8 cellular contexts compared by ENCODE assay signal in genomic region chr11:35139883-35140282, GRCh38. TPM values are rescaled to one million over a fixed set of nuclear protein-coding genes. Genes with fewer than 3 reads are reported as not detected.
DNase-seq lines count a peak whose midpoint lies in the region; ATAC-seq, FAIRE-seq and TF ChIP-seq lines count a peak whose summit lies in the region.

No MANE protein-coding gene starts in this region.

- no peak overlapping the region for H2AFZ ChIP-seq in SK-N-SH (ENCODE audit: low read depth)

- H3K9ac ChIP-seq in SK-N-SH: peak overlapping the region; percentile 99

- H3K27me3 ChIP-seq in SK-N-SH (ENCODE audit: insufficient read depth) (no peaks in the 10 kb centered on the region), sigmoid colon (no peaks in the 10 kb centered on the region)

- H3K36me3 ChIP-seq in SK-N-SH (replicated peaks in 1 of 2; ENCODE audit: control insufficient read depth in 1 of 2, insufficient read depth in 2 of 2, low read length in 1 of 2): peaks cover 0 to 14% of the 10 kb centered on the region in 2 experiments
- no peaks in the 10 kb centered on the region for H3K36me3 ChIP-seq in sigmoid colon

- DNase-seq in GM12892 (ENCODE audit: insufficient read length) (no peak), SK-N-SH (no peak), fibroblast of the aortic adventitia (ENCODE audit: low read depth) (peak; percentile 44), sigmoid colon (no peak), cortex of kidney (lab: John Stamatoyannopoulos, UW) (no peak)
- DNase-seq in stimulated activated CD4-positive, alpha-beta T cell treated with anti-CD3 and anti-CD28 coated beads, Interleukin-4, amount 100 ng/mL, for 24 hours: no peak

- POLR2A ChIA-PET in SK-N-SH (lab: Yijun Ruan, JAX): no interaction called here

- H4K20me1 ChIP-seq in SK-N-SH (ENCODE audit: insufficient read depth): peaks cover 37% of the 10 kb centered on the region

- ATAC-seq in HG03095 (IDR thresholded peaks at IDR 0.05; ENCODE audit: unreplicated experiment) (no peak), HG03097 (IDR thresholded peaks at IDR 0.05; ENCODE audit: low FRiP score, unreplicated experiment) (no peak)

- H3K79me2 ChIP-seq in SK-N-SH (ENCODE audit: insufficient read depth): peaks cover 67% of the 10 kb centered on the region

- H3K4me1 ChIP-seq in SK-N-SH (ENCODE audit: control insufficient read depth in 1 of 2, insufficient read depth in 2 of 2, low read depth in 1 of 2, low read length in 1 of 2): peaks cover 24% of the 10 kb centered on the region in 2 experiments; a peak in 3 of 4 replicates
- peaks cover 0 to 62% (median 54%) of the 10 kb centered on the region in 4 donors for H3K4me1 ChIP-seq in sigmoid colon

- peak overlapping the region in 1 of 2 experiments; percentile 80; a peak in 2 of 4 replicates for H3K27ac ChIP-seq in SK-N-SH (ENCODE audit: low read depth in 2 of 2, low read length in 1 of 2)
- H3K27ac ChIP-seq in sigmoid colon: peak overlapping the region; percentile 81 to 94 (median 92)

- H3K9me3 ChIP-seq in SK-N-SH: no peaks in the 10 kb centered on the region
- no peaks in the 10 kb centered on the region for H3K9me3 ChIP-seq in sigmoid colon

- 0 out of 2 replicates have a peak, but pooled peaks have one; percentile 36 for TF ChIP-seq POLR2A in GM12892 (IDR thresholded peaks at IDR 0.05; ENCODE audit: low read depth, low read length)
- no peak for TF ChIP-seq POLR2A in sigmoid colon (IDR thresholded peaks at IDR 0.05)

- H3K9me2 ChIP-seq in SK-N-SH: no peaks in the 10 kb centered on the region

- no peak for FAIRE-seq in GM12892 (lab: Jason Lieb, UNC)

- TF ChIP-seq EP300 in SK-N-SH (IDR thresholded peaks at IDR 0.05; ENCODE audit: borderline replicate concordance in 1 of 2, low read depth in 1 of 2, low read length in 1 of 2): no peak
- TF ChIP-seq EP300 in sigmoid colon (IDR thresholded peaks at IDR 0.05): no peak

- peak overlapping the region; percentile 88 for H3K4me2 ChIP-seq in SK-N-SH

- TF ChIP-seq CTCF in SK-N-SH (IDR thresholded peaks at IDR 0.05): no peak
- no peak for TF ChIP-seq CTCF in fibroblast of the aortic adventitia (IDR thresholded peaks at IDR 0.05; ENCODE audit: insufficient read depth, low read length)
- no peak for TF ChIP-seq CTCF in sigmoid colon (IDR thresholded peaks at IDR 0.05)

- H3F3A ChIP-seq in SK-N-SH (replicated peaks; ENCODE audit: insufficient read depth): peaks cover 45% of the 10 kb centered on the region

- CTCF ChIA-PET in SK-N-SH (lab: Yijun Ruan, JAX): interaction anchor here (0.8 to 2.1 kb wide), 9 partner anchors 9 to 252 kb away, joined by 3 to 6 read pairs (median 3); no protein-coding TSS in a partner anchor

- WGBS in SK-N-SH (ENCODE audit: low lambda C conversion rate): 53% methylated on average over 4 of the region's 4 CpGs
- WGBS in sigmoid colon, 2 donors: 2 to 5% methylated on average over 4 of the region's 4 CpGs

- TF ChIP-seq RAD21 in SK-N-SH (IDR thresholded peaks at IDR 0.05; ENCODE audit: low read length): no peak

- intact Hi-C loops in sigmoid colon (cut with DNase I): loop anchor here (2.0 to 10.0 kb wide), 5 partner anchors 38 to 225 kb away; partner anchors contain the start of genes APIP and PDHX

- H3K4me3 ChIP-seq in SK-N-SH (ENCODE audit: low read depth in 2 of 2, low read length in 1 of 2) (peak overlapping the region; percentile 71 to 95), fibroblast of the aortic adventitia (ENCODE audit: low read depth, low read length) (peak overlapping the region; percentile 98), sigmoid colon (peak overlapping the region; percentile 65 to 90 (median 82))

TF ChIP-seq in SK-N-SH, 30 proteins besides CTCF, POLR2A, EP300 and RAD21:
- TF ChIP-seq CHD2 (IDR thresholded peaks at IDR 0.05; ENCODE audit: low read length, partially characterized antibody) (no peak), USF1 (IDR thresholded peaks at IDR 0.05; ENCODE audit: borderline replicate concordance, low read depth) (no peak), TEAD4 (IDR thresholded peaks at IDR 0.05; ENCODE audit: borderline replicate concordance, insufficient read depth) (no peak), RFX5 (IDR thresholded peaks at IDR 0.05; ENCODE audit: low read length) (no peak), RCOR1 (IDR thresholded peaks at IDR 0.05; ENCODE audit: low read length) (no peak), REST (IDR thresholded peaks at IDR 0.05; ENCODE audit: low read depth, low read length) (no peak), GABPA (IDR thresholded peaks at IDR 0.05; ENCODE audit: low read depth) (no peak), EZH2phosphoT487 (IDR thresholded peaks at IDR 0.05; ENCODE audit: borderline replicate concordance, low read depth) (no peak), MXI1 (IDR thresholded peaks at IDR 0.05; ENCODE audit: low read depth, low read length) (no peak), ELF1 (IDR thresholded peaks at IDR 0.05) (no peak), PBX3 (IDR thresholded peaks at IDR 0.05) (no peak), NRF1 (IDR thresholded peaks at IDR 0.05; ENCODE audit: low read depth, low read length) (no peak), NFIC (IDR thresholded peaks at IDR 0.05; ENCODE audit: borderline replicate concordance) (no peak), FOXJ3 (CRISPR knock-in tag; IDR thresholded peaks at IDR 0.05) (no peak), MEF2A (IDR thresholded peaks at IDR 0.05; ENCODE audit: borderline replicate concordance, low read depth) (no peak)

RNA-seq across cellular contexts. Expression of gene CD44, which starts 0.9 kb away (rescaled TPM):
- 449 TPM for polyA plus RNA-seq in GM12892 (2012; ENCODE audit: missing spikeins)
- polyA plus RNA-seq in SK-N-SH (2012; rRNA removed) (457 and 550 TPM in 2 replicates), sigmoid colon (100 to 1,000 TPM in 1 of 3 donors, 10 to 100 TPM in 2; 28.4 to 154 (median 37.8) TPM)
- 360 and 443 TPM in 2 replicates for polyA plus RNA-seq in SK-N-SH (2012; cell fraction: cytosol; rRNA removed)
- polyA plus RNA-seq in SK-N-SH (2012; cell fraction: nucleus; rRNA removed): 271 and 426 TPM in 2 replicates
- total RNA-seq in fibroblast of the aortic adventitia (ENCODE audit: low replicate concordance) (242 and 458 TPM in 2 replicates), sigmoid colon (100 to 1,000 TPM in 2 of 4 donors, 10 to 100 TPM in 2; 74.2 to 228 (median 119) TPM)
